ENCODE assay signal across 11 cellular contexts in the genomic region with DNA sequence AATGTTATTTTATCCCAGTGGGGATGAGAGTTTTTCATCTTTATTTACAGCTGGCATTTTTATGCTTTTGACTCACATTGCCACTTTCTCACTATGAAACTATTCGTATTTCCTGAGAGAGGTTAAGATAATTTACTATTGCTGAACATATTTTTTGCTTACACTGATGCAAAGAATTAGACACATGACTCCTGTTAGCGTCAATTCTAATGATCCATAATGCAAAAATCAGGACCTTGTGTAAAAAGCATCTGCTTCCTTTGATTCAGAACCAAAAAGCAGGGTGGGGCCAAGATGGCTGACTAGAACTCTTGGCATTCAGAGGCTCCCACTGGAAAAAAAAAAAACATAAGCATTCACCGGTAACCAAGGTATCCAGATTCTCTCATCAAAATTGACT.
"Had no signal": no experiment of that assay in that cellular context is flagged by ENCODE, and none has a peak within 500 bp of the region (broad histone marks: within the 10 kb centered on the region; RNA-seq: fewer than 3 reads in every experiment).

No MANE protein-coding gene starts in this region.

- H3K9me3 ChIP-seq: thoracic aorta, upper lobe of left lung had no signal

- H3K36me3 ChIP-seq: lower lobe of right lung, thoracic aorta, upper lobe of left lung had no signal

- H3K4me1 ChIP-seq: lower lobe of right lung, upper lobe of left lung had no signal

- H3K27ac ChIP-seq: coronary artery, lower lobe of right lung, thoracic aorta, upper lobe of left lung had no signal

- H3K27me3 ChIP-seq: upper lobe of left lung had no signal

- DNase-seq: activated CD4-positive, alpha-beta memory T cell treated with anti-CD3 and anti-CD28 coated beads for 36 hours; activated CD4-positive, alpha-beta T cell treated with anti-CD3 and anti-CD28 coated beads for 4 hours; activated naive CD8-positive, alpha-beta T cell treated with anti-CD3 and anti-CD28 coated beads for 36 hours; amniotic stem cell; central memory CD4-positive, alpha-beta T cell; lower lobe of right lung; natural killer cell; stimulated activated naive B cell treated with anti-CD40 and anti-IgM and Interleukin-4, amounts not matched to agents 10 μg/mL and 1 μg/mL and 100 μg/mL, for 72 hours; upper lobe of left lung had no signal

- H3K4me3 ChIP-seq: coronary artery, lower lobe of right lung, thoracic aorta, upper lobe of left lung had no signal
